18 cellular contexts compared by ENCODE assay signal in the genomic region with DNA sequence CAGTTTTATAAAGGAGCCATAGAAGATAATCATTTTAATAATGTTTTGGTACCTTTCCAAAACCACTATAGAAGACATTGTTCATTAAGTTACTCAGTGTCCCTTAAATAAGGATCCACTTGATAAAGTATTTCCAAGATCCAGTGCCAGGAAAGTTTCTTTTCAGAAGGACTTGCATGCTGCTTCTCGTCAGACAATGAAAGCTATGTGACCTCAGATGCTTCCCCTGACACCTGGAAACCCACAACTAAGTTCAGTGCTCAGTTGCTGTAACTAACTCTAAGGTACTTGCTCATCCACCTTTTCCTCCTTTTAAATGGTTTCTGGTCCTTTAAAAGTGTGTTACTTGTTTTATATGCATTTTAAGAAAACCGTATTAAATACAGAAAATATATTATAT. TPM values are rescaled to one million over a fixed set of nuclear protein-coding genes. Genes with fewer than 3 reads are reported as not detected.
DNase-seq lines count a peak whose midpoint lies in the region; ATAC-seq and TF ChIP-seq lines count a peak whose summit lies in the region.
"Had no signal": no experiment of that assay in that cellular context is flagged by ENCODE, and none has a peak within 500 bp of the region (broad histone marks: within the 10 kb centered on the region; RNA-seq: fewer than 3 reads in every experiment).

No MANE protein-coding gene starts in this region.

- H3K36me3 ChIP-seq in MG63: peaks cover 99% of the 10 kb centered on the region

- peaks cover 94% of the 10 kb centered on the region for H3K36me3 Mint-ChIP-seq in CD4-positive, alpha-beta T cell (ENCODE audit: low read depth)
- peaks cover 42% of the 10 kb centered on the region for H3K36me3 Mint-ChIP-seq in mesothelial cell of epicardium
- H3K36me3 Mint-ChIP-seq in activated CD4-positive, alpha-beta T cell treated with anti-CD3 and anti-CD28 coated beads for 36 hours (ENCODE audit: low read depth): peaks cover 69% of the 10 kb centered on the region

- TF ChIP-seq CTCF in CD4-positive, alpha-beta T cell (IDR thresholded peaks at IDR 0.05): no peak
- TF ChIP-seq CTCF in astrocyte of the cerebellum (IDR thresholded peaks at IDR 0.05; ENCODE audit: low read depth, low read length, missing control alignments): no peak
- TF ChIP-seq CTCF in fibroblast of pulmonary artery (IDR thresholded peaks at IDR 0.05; ENCODE audit: low read length, missing control alignments): no peak
- TF ChIP-seq CTCF in mesothelial cell of epicardium (IDR thresholded peaks at IDR 0.05; ENCODE audit: unreplicated experiment): no peak

- no peaks in the 10 kb centered on the region for H3K27me3 ChIP-seq in CD4-positive, alpha-beta T cell (ENCODE audit: control insufficient read depth, insufficient read depth, low read length)
- no peaks in the 10 kb centered on the region for H3K27me3 ChIP-seq in MG63
- H3K27me3 ChIP-seq: dorsolateral prefrontal cortex had no signal

- no peak overlapping the region for H3K4me3 Mint-ChIP-seq in CD4-positive, alpha-beta T cell
- H3K4me3 Mint-ChIP-seq in mesothelial cell of epicardium: no peak overlapping the region
- H3K4me3 Mint-ChIP-seq in activated CD4-positive, alpha-beta T cell treated with anti-CD3 and anti-CD28 coated beads for 36 hours: no peak overlapping the region
- H3K4me3 Mint-ChIP-seq: stimulated activated memory B cell treated with anti-CD40 and anti-IgM and Interleukin-4, amounts not matched to agents 10 μg/mL and 1 μg/mL and 100 μg/mL, for 72 hours; T-cell had no signal

- no peak overlapping the region for H3K4me3 ChIP-seq in astrocyte of the cerebellum (ENCODE audit: low read depth, low read length)
- no peak overlapping the region for H3K4me3 ChIP-seq in fibroblast of pulmonary artery (replicated peaks; ENCODE audit: low read depth, low read length)
- H3K4me3 ChIP-seq in MG63: no peak overlapping the region
- H3K4me3 ChIP-seq: dorsolateral prefrontal cortex, skin epidermis had no signal

- H3K4me1 Mint-ChIP-seq in CD4-positive, alpha-beta T cell (ENCODE audit: low read depth): peaks cover 44% of the 10 kb centered on the region
- H3K4me1 Mint-ChIP-seq in mesothelial cell of epicardium: peaks cover 43% of the 10 kb centered on the region
- peaks cover 41% of the 10 kb centered on the region for H3K4me1 Mint-ChIP-seq in activated CD4-positive, alpha-beta T cell treated with anti-CD3 and anti-CD28 coated beads for 36 hours

- CTCF ChIA-PET in CD4-positive, alpha-beta T cell (lab: Charles Lee): no interaction called here
- CTCF ChIA-PET in activated CD4-positive, alpha-beta T cell treated with anti-CD3 and anti-CD28 coated beads for 36 hours (lab: Charles Lee): interaction anchor here (0.9 to 2.0 kb wide), 3 partner anchors 131 to 535 kb away, joined by 3 to 6 read pairs (median 3); no protein-coding TSS in a partner anchor

- intact Hi-C loops in CD4-positive, alpha-beta T cell (cut with DNase I, micrococcal nuclease): no loop called here
- intact Hi-C loops in activated CD4-positive, alpha-beta T cell treated with anti-CD3 and anti-CD28 coated beads for 36 hours (cut with DNase I, micrococcal nuclease): no loop called here

- H3K27ac Mint-ChIP-seq in CD4-positive, alpha-beta T cell: peak overlapping the region; percentile 15
- H3K27ac Mint-ChIP-seq in mesothelial cell of epicardium: peak overlapping the region; percentile 77
- no peak overlapping the region for H3K27ac Mint-ChIP-seq in activated CD4-positive, alpha-beta T cell treated with anti-CD3 and anti-CD28 coated beads for 36 hours
- H3K27ac Mint-ChIP-seq: activated T-helper 2 cell treated with anti-CD3 and anti-CD28 coated beads, Interferon-gamma antibody, Interleukin-2, Interleukin-4, amounts not matched to agents 10 μg/mL and 5 μg/mL and 100 μg/mL, durations not matched to agents 14 hours and 24 hours and 36 hours; stimulated activated memory B cell treated with anti-CD40 and anti-IgM and Interleukin-4, amounts not matched to agents 10 μg/mL and 1 μg/mL and 100 μg/mL, for 72 hours; T-cell had no signal

- H3K9me3 ChIP-seq in CD4-positive, alpha-beta T cell (ENCODE audit: control insufficient read depth, low read length): no peaks in the 10 kb centered on the region
- no peaks in the 10 kb centered on the region for H3K9me3 ChIP-seq in MG63

- POLR2A ChIA-PET in CD4-positive, alpha-beta T cell (lab: Charles Lee): interaction anchor here (0.7 to 0.9 kb wide), 2 partner anchors 17 to 592 kb away, joined by 3 to 4 read pairs; no protein-coding TSS in a partner anchor
- POLR2A ChIA-PET in activated CD4-positive, alpha-beta T cell treated with anti-CD3 and anti-CD28 coated beads for 36 hours (lab: Charles Lee): no interaction called here

- DNase-seq in CD4-positive, alpha-beta T cell: no peak
- DNase-seq in astrocyte of the cerebellum (ENCODE audit: low read depth) (peak; percentile 29), fibroblast of pulmonary artery (ENCODE audit: low read depth) (peak; percentile 68), mesothelial cell of epicardium (ENCODE audit: low spot score in 2 of 2, unreplicated experiment in 2 of 2) (no peak), MG63 (no peak)
- no peak for DNase-seq in activated CD4-positive, alpha-beta T cell treated with anti-CD3 and anti-CD28 coated beads for 36 hours
- DNase-seq: ACHN, amygdala, dorsolateral prefrontal cortex, NCI-H2081, NCI-H82, T-cell, WERI-Rb-1 had no signal

- H3K9me3 Mint-ChIP-seq in CD4-positive, alpha-beta T cell: no peaks in the 10 kb centered on the region
- no peaks in the 10 kb centered on the region for H3K9me3 Mint-ChIP-seq in mesothelial cell of epicardium
- H3K9me3 Mint-ChIP-seq in activated CD4-positive, alpha-beta T cell treated with anti-CD3 and anti-CD28 coated beads for 36 hours (ENCODE audit: low read depth): no peaks in the 10 kb centered on the region
- H3K9me3 Mint-ChIP-seq: activated T-helper 2 cell treated with anti-CD3 and anti-CD28 coated beads, Interferon-gamma antibody, Interleukin-2, Interleukin-4, amounts not matched to agents 10 μg/mL and 5 μg/mL and 100 μg/mL, durations not matched to agents 14 hours and 24 hours and 36 hours; stimulated activated memory B cell treated with anti-CD40 and anti-IgM and Interleukin-4, amounts not matched to agents 10 μg/mL and 1 μg/mL and 100 μg/mL, for 72 hours; T-cell had no signal

- in situ Hi-C loops in astrocyte of the cerebellum (cut with HindIII; ENCODE audit: low sequenced_read_pairs): loop anchor here (10.0 to 25.0 kb wide), 2 partner anchors 57 to 565 kb away; no protein-coding TSS in a partner anchor

- no peak for ATAC-seq in CD4-positive, alpha-beta T cell (ENCODE audit: poor library complexity)
- ATAC-seq in activated CD4-positive, alpha-beta T cell treated with anti-CD3 and anti-CD28 coated beads for 36 hours: no peak
- ATAC-seq in GM21619 (IDR thresholded peaks at IDR 0.05; ENCODE audit: unreplicated experiment) (no peak), GM18907 (IDR thresholded peaks at IDR 0.05; ENCODE audit: unreplicated experiment) (no peak)
- ATAC-seq: stimulated activated memory B cell treated with anti-CD40 and anti-IgM and Interleukin-4, amounts not matched to agents 10 μg/mL and 1 μg/mL and 100 μg/mL, for 72 hours; T-cell had no signal

- no peak overlapping the region for H3K27ac ChIP-seq in CD4-positive, alpha-beta T cell (ENCODE audit: low read depth, low read length)
- H3K27ac ChIP-seq: WERI-Rb-1 had no signal

- H3K27me3 Mint-ChIP-seq in CD4-positive, alpha-beta T cell: no peaks in the 10 kb centered on the region
- no peaks in the 10 kb centered on the region for H3K27me3 Mint-ChIP-seq in mesothelial cell of epicardium (ENCODE audit: low read depth)
- no peaks in the 10 kb centered on the region for H3K27me3 Mint-ChIP-seq in activated CD4-positive, alpha-beta T cell treated with anti-CD3 and anti-CD28 coated beads for 36 hours
- H3K27me3 Mint-ChIP-seq: stimulated activated memory B cell treated with anti-CD40 and anti-IgM and Interleukin-4, amounts not matched to agents 10 μg/mL and 1 μg/mL and 100 μg/mL, for 72 hours; T-cell had no signal

RNA-seq across cellular contexts. Expression of a gene that starts 7.3 kb away (rescaled TPM):
- 10 to 100 TPM; 78.8 to 79.5 TPM for total RNA-seq in CD4-positive, alpha-beta T cell
- total RNA-seq in mesothelial cell of epicardium: 120 to 127 TPM (median 127 TPM) in 3 replicates
- 100 to 1,000 TPM; 144 to 156 TPM for total RNA-seq in activated CD4-positive, alpha-beta T cell treated with anti-CD3 and anti-CD28 coated beads for 36 hours
- total RNA-seq in MG63 (2014; rRNA removed; shearing (Covaris generic); ENCODE audit: low replicate concordance): 191 and 261 TPM in 2 replicates

Comparison
In these comparisons a context has a peak if more than half of its experiments do, and no peak if none do; other contexts are left out.
1. DNase-seq: peak in astrocyte of the cerebellum (single experiment) and fibroblast of pulmonary artery (single experiment); none in CD4-positive, alpha-beta T cell (0 of 10), mesothelial cell of epicardium (0 of 2), activated CD4-positive, alpha-beta T cell treated with anti-CD3 and anti-CD28 coated beads for 36 hours (single experiment) and MG63 (single experiment).